In genomic region chr9:15642369-15642962, GRCh38 we compare ENCODE assay signal across 8 cellular contexts.
DNase-seq lines count a peak whose midpoint lies in the region; ATAC-seq, FAIRE-seq and TF ChIP-seq lines count a peak whose summit lies in the region.

No MANE protein-coding gene starts in this region.

- peak; percentile 23 for FAIRE-seq in A549 (lab: Jason Lieb, UNC)

- TF ChIP-seq POLR2A in A549 (IDR thresholded peaks at IDR 0.05; ENCODE audit: low read length), result no peak

- no peak overlapping the region for H3K4me3 ChIP-seq in A549

- POLR2A ChIA-PET in A549 (lab: Yijun Ruan, JAX), result no interaction called here

- H3K4me1 Mint-ChIP-seq in activated CD8-positive, alpha-beta memory T cell treated with anti-CD3 and anti-CD28 coated beads, Interleukin-2, amount 10 ng/mL, durations not matched to agents 7 days and 5 days, result no peaks in the 10 kb centered on the region

- H3K27ac Mint-ChIP-seq in activated CD8-positive, alpha-beta memory T cell treated with anti-CD3 and anti-CD28 coated beads, Interleukin-2, amount 10 ng/mL, durations not matched to agents 7 days and 5 days, result no peak overlapping the region

- TF ChIP-seq CTCF in A549 (IDR thresholded peaks at IDR 0.05) (peak; percentile 60), GM12874 (IDR thresholded peaks at IDR 0.05; ENCODE audit: insufficient read depth, low read depth, low read length) (0 out of 2 replicates have a peak, but pooled peaks have one; percentile 9)

- ATAC-seq in A549, result no peak
- no peak for ATAC-seq in HG02840 (IDR thresholded peaks at IDR 0.05; ENCODE audit: low FRiP score, unreplicated experiment)
- ATAC-seq in HG03025 (IDR thresholded peaks at IDR 0.05; ENCODE audit: low FRiP score, unreplicated experiment), result no peak
- no peak for ATAC-seq in activated CD8-positive, alpha-beta memory T cell treated with anti-CD3 and anti-CD28 coated beads, Interleukin-2, amount 10 ng/mL, durations not matched to agents 7 days and 5 days

- no peak overlapping the region for H3K4me3 Mint-ChIP-seq in activated CD8-positive, alpha-beta memory T cell treated with anti-CD3 and anti-CD28 coated beads, Interleukin-2, amount 10 ng/mL, durations not matched to agents 7 days and 5 days

- H3K9me3 Mint-ChIP-seq in activated CD8-positive, alpha-beta memory T cell treated with anti-CD3 and anti-CD28 coated beads, Interleukin-2, amount 10 ng/mL, durations not matched to agents 7 days and 5 days (ENCODE audit: low read depth), result no peaks in the 10 kb centered on the region

- TF ChIP-seq RAD21 in A549 (conservative IDR thresholded peaks at IDR 0.05 in 1 of 2, IDR thresholded peaks at IDR 0.05 in 1 of 2), result peak; percentile 53 to 57

- no peak overlapping the region for H3K27ac ChIP-seq in A549

- H3K36me3 Mint-ChIP-seq in activated CD8-positive, alpha-beta memory T cell treated with anti-CD3 and anti-CD28 coated beads, Interleukin-2, amount 10 ng/mL, durations not matched to agents 7 days and 5 days, result no peaks in the 10 kb centered on the region

- TF ChIP-seq EP300 in A549 (IDR thresholded peaks at IDR 0.05), result no peak

- CTCF ChIA-PET in A549 (lab: Yijun Ruan, JAX), result interaction anchor here (1.0 to 1.4 kb wide), 2 partner anchors 158 to 371 kb away, joined by 3 read pairs; no protein-coding TSS in a partner anchor
- CTCF ChIA-PET in activated CD8-positive, alpha-beta memory T cell treated with anti-CD3 and anti-CD28 coated beads, Interleukin-2, amount 10 ng/mL, durations not matched to agents 7 days and 5 days (lab: Charles Lee), result no interaction called here

- DNase-seq in A549 (ENCODE audit: low read depth in 1 of 2, low spot score in 1 of 2) (peak; percentile 26 to 47), NCI-H2107 (lab: John Stamatoyannopoulos, UW) (peak; percentile 48), amniotic epithelial cell (ENCODE audit: low read depth) (peak; percentile 52), kidney glomerular epithelial cell (lab: John Stamatoyannopoulos, UW) (peak; percentile 5)
- no peak for DNase-seq in activated CD8-positive, alpha-beta memory T cell treated with anti-CD3 and anti-CD28 coated beads, Interleukin-2, amount 10 ng/mL, durations not matched to agents 7 days and 5 days

- H3K4me1 ChIP-seq in A549, result no peaks in the 10 kb centered on the region

- peaks cover 5% of the 10 kb centered on the region for H3K27me3 Mint-ChIP-seq in activated CD8-positive, alpha-beta memory T cell treated with anti-CD3 and anti-CD28 coated beads, Interleukin-2, amount 10 ng/mL, durations not matched to agents 7 days and 5 days

- H3K9me3 ChIP-seq in A549, result 0 out of 3 replicates have a peak, but pooled peaks cover 4% of the 10 kb centered on the region

- 12% methylated on average over 2 of the region's 2 CpGs for WGBS in A549 (ENCODE audit: missing lambda C conversion rate)

- no peak overlapping the region for H3K4me2 ChIP-seq in A549

TF ChIP-seq in A549, 52 proteins besides CTCF, POLR2A, EP300 and RAD21:
- TF ChIP-seq PBX3 (IDR thresholded peaks at IDR 0.05), result no peak
- TF ChIP-seq MAFK (IDR thresholded peaks at IDR 0.05; ENCODE audit: partially characterized antibody), result no peak
- no peak for TF ChIP-seq CBX8 (IDR thresholded peaks at IDR 0.05)
- TF ChIP-seq SMC3 (IDR thresholded peaks at IDR 0.05), result peak; percentile 27; the same call in 1 of the 3 replicates
